8 cellular contexts compared by ENCODE assay signal in genomic region chr10:74991435-74991834, GRCh38.
DNase-seq lines count a peak whose midpoint lies in the region; ATAC-seq and TF ChIP-seq lines count a peak whose summit lies in the region.

No MANE protein-coding gene starts in this region.

- H3K27ac ChIP-seq in tibial nerve = no peak overlapping the region

- CTCF ChIA-PET in activated CD8-positive, alpha-beta T cell treated with anti-CD3 and anti-CD28 coated beads, Interleukin-2, amount 10 ng/mL, durations not matched to agents 7 days and 5 days (lab: Charles Lee) = interaction anchor here (0.7 to 1.9 kb wide), 8 partner anchors 9 to 208 kb away, joined by 3 to 10 read pairs (median 3); no protein-coding TSS in a partner anchor

- H3K27me3 ChIP-seq in tibial nerve = no peaks in the 10 kb centered on the region

- no peak overlapping the region for H3K4me3 Mint-ChIP-seq in activated CD8-positive, alpha-beta T cell treated with anti-CD3 and anti-CD28 coated beads, Interleukin-2, amount 10 ng/mL, durations not matched to agents 7 days and 5 days

- TF ChIP-seq EP300 in tibial nerve (IDR thresholded peaks at IDR 0.05) = no peak

- H3K9me3 Mint-ChIP-seq in activated CD8-positive, alpha-beta T cell treated with anti-CD3 and anti-CD28 coated beads, Interleukin-2, amount 10 ng/mL, durations not matched to agents 7 days and 5 days (ENCODE audit: insufficient read depth) = no peaks in the 10 kb centered on the region

- peak; percentile 81 for ATAC-seq in activated CD8-positive, alpha-beta T cell treated with anti-CD3 and anti-CD28 coated beads, Interleukin-2, amount 10 ng/mL, durations not matched to agents 7 days and 5 days
- ATAC-seq in mucosa of descending colon (peak; percentile 87), HG03469 (IDR thresholded peaks at IDR 0.05; ENCODE audit: unreplicated experiment) (no peak), GM19467 (IDR thresholded peaks at IDR 0.05; ENCODE audit: unreplicated experiment) (no peak)

- no peaks in the 10 kb centered on the region for H3K27me3 Mint-ChIP-seq in activated CD8-positive, alpha-beta T cell treated with anti-CD3 and anti-CD28 coated beads, Interleukin-2, amount 10 ng/mL, durations not matched to agents 7 days and 5 days (ENCODE audit: low read depth)

- H3K36me3 ChIP-seq in mucosa of descending colon (ENCODE audit: low read depth) = no peaks in the 10 kb centered on the region
- H3K36me3 ChIP-seq in tibial nerve = peaks cover 0 to 40% (median 0%) of the 10 kb centered on the region in 3 donors

- H3K9me3 ChIP-seq in mucosa of descending colon (no peaks in the 10 kb centered on the region), tibial nerve (no peaks in the 10 kb centered on the region)

- H3K4me1 ChIP-seq in mucosa of descending colon (ENCODE audit: low read depth) (peaks cover 7% of the 10 kb centered on the region), tibial nerve (peaks cover 0 to 29% (median 5%) of the 10 kb centered on the region in 4 donors)

- POLR2A ChIA-PET in activated CD8-positive, alpha-beta T cell treated with anti-CD3 and anti-CD28 coated beads, Interleukin-2, amount 10 ng/mL, durations not matched to agents 7 days and 5 days (lab: Charles Lee) = interaction anchor here (0.6 kb wide), 1 partner anchor 92 kb away, joined by 3 read pairs; no protein-coding TSS in a partner anchor

- peaks cover 43% of the 10 kb centered on the region for H3K4me1 Mint-ChIP-seq in activated CD8-positive, alpha-beta T cell treated with anti-CD3 and anti-CD28 coated beads, Interleukin-2, amount 10 ng/mL, durations not matched to agents 7 days and 5 days (ENCODE audit: low read depth)

- H3K36me3 Mint-ChIP-seq in activated CD8-positive, alpha-beta T cell treated with anti-CD3 and anti-CD28 coated beads, Interleukin-2, amount 10 ng/mL, durations not matched to agents 7 days and 5 days (ENCODE audit: low read depth) = peaks cover 32% of the 10 kb centered on the region

- DNase-seq in DMS53 treated with DMSO at 0.1 percent for 48 hours (lab: John Stamatoyannopoulos, UW; ENCODE audit: unreplicated experiment) (peak; percentile 6), HK-2 (ENCODE audit: unreplicated experiment) (peak; percentile 11), mucosa of descending colon (no peak), tibial nerve (ENCODE audit: low spot score in 2 of 2) (no peak)
- DNase-seq in activated CD8-positive, alpha-beta T cell treated with anti-CD3 and anti-CD28 coated beads, Interleukin-2, amount 10 ng/mL, durations not matched to agents 7 days and 5 days = no peak
- no peak for DNase-seq in activated CD4-positive, CD25-positive, alpha-beta regulatory T cell (lab: John Stamatoyannopoulos, UW)

- intact Hi-C loops in mucosa of descending colon (cut with DNase I, micrococcal nuclease) = no loop called here

- peak; percentile 38 for TF ChIP-seq CTCF in mucosa of descending colon (IDR thresholded peaks at IDR 0.05)
- TF ChIP-seq CTCF in tibial nerve (IDR thresholded peaks at IDR 0.05) = peak in 1 of 5 experiments; percentile 7

- TF ChIP-seq POLR2A in tibial nerve (IDR thresholded peaks at IDR 0.05) = no peak

- H3K4me3 ChIP-seq in mucosa of descending colon (no peak overlapping the region), tibial nerve (no peak overlapping the region)

- no peak overlapping the region for H3K27ac Mint-ChIP-seq in activated CD8-positive, alpha-beta T cell treated with anti-CD3 and anti-CD28 coated beads, Interleukin-2, amount 10 ng/mL, durations not matched to agents 7 days and 5 days

Comparison
In these comparisons a context has a peak if more than half of its experiments do, and no peak if none do; other contexts are left out.
1. DNase-seq: peak in DMS53 treated with DMSO at 0.1 percent for 48 hours (single experiment) and HK-2 (single experiment); none in activated CD8-positive, alpha-beta T cell treated with anti-CD3 and anti-CD28 coated beads, Interleukin-2, amount 10 ng/mL, durations not matched to agents 7 days and 5 days (single experiment), mucosa of descending colon (0 of 3), tibial nerve (0 of 2) and activated CD4-positive, CD25-positive, alpha-beta regulatory T cell (0 of 4).
2. ATAC-seq: peak in activated CD8-positive, alpha-beta T cell treated with anti-CD3 and anti-CD28 coated beads, Interleukin-2, amount 10 ng/mL, durations not matched to agents 7 days and 5 days (single experiment) and mucosa of descending colon (single experiment); none in HG03469 (single experiment) and GM19467 (single experiment).